ENCODE assay signal across 23 cellular contexts in the genomic region with DNA sequence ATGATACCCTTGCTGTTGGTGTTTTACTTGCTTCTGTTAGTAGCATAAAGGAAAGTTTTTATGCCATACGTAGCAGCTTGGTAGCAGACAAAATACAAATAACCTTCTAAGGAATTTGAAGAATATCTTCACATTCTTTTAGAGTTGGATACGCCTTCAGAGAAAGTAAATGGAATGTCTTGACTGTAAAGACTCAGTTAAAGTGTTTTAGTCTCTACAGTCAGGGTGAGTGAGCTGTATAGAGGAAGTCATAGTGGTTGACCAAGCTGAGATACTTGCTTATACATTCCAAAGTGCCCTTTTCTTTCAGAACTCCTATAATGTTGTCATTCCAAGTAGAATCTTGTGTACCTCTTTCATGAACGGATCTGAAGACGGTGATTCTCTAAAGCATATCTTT. TPM values are rescaled to one million over a fixed set of nuclear protein-coding genes. Genes with fewer than 3 reads are reported as not detected.
A peak's percentile ranks its signal among the peaks of the same experiment; 100 is the strongest.
DNase-seq lines count a peak whose midpoint lies in the region; ATAC-seq, FAIRE-seq and TF ChIP-seq lines count a peak whose summit lies in the region.
"Had no signal": no experiment of that assay in that cellular context is flagged by ENCODE, and none has a peak within 500 bp of the region (broad histone marks: within the 10 kb centered on the region; RNA-seq: fewer than 3 reads in every experiment).

No MANE protein-coding gene starts in this region.

- intact Hi-C loops in endothelial cell of umbilical vein (cut with micrococcal nuclease), result no loop called here
- intact Hi-C loops in OCI-LY7 (cut with micrococcal nuclease; ENCODE audit: unreplicated experiment), result no loop called here

- POLR2A ChIA-PET in endothelial cell of umbilical vein (lab: Charles Lee) (no interaction called here), OCI-LY7 (lab: Charles Lee) (no interaction called here)

- H3K4me2 ChIP-seq in endothelial cell of umbilical vein (ENCODE audit: insufficient read depth, low read length) (no peak overlapping the region), OCI-LY7 (ENCODE audit: low read length) (no peak overlapping the region)
- H3K4me2 ChIP-seq: A549, BLaER1 had no signal

- H3K27ac Mint-ChIP-seq in mesothelial cell of epicardium, result peak overlapping the region; percentile 94
- H3K27ac Mint-ChIP-seq in effector memory CD8-positive, alpha-beta T cell, result peak overlapping the region in 1 of 2 donors; percentile 10
- H3K27ac Mint-ChIP-seq: activated CD4-positive, alpha-beta T cell treated with anti-CD3 and anti-CD28 coated beads for 36 hours; activated naive CD8-positive, alpha-beta T cell treated with anti-CD3 and anti-CD28 coated beads, Interleukin-2, amount 10 ng/mL, durations not matched to agents 7 days and 5 days; T-cell had no signal

- H3K27ac ChIP-seq in endothelial cell of umbilical vein (ENCODE audit: insufficient read depth, low read depth, low read length), result no peak overlapping the region
- no peak overlapping the region for H3K27ac ChIP-seq in OCI-LY7 (ENCODE audit: low read depth, low read length, poor library complexity, severe bottlenecking)
- H3K27ac ChIP-seq: A549, BLaER1, colonic mucosa, heart right ventricle, transverse colon had no signal

- H3K9ac ChIP-seq in endothelial cell of umbilical vein (replicated peaks; ENCODE audit: extremely low read depth, insufficient read depth, low read length), result no peak overlapping the region
- H3K9ac ChIP-seq: BLaER1 had no signal

- DNase-seq in AG10803 (ENCODE audit: low read depth) (peak; percentile 57), endothelial cell of umbilical vein (ENCODE audit: low read depth, low spot score) (no peak), mesothelial cell of epicardium (ENCODE audit: low spot score in 2 of 2, unreplicated experiment in 2 of 2) (no peak), OCI-LY7 (ENCODE audit: low spot score) (no peak), iPS-NIHi11 (ENCODE audit: low spot score) (no peak)
- no peak for DNase-seq in activated CD8-positive, alpha-beta memory T cell treated with anti-CD3 and anti-CD28 coated beads, Interleukin-2, amount 50 U/mL, for 4 hours
- DNase-seq in effector memory CD8-positive, alpha-beta T cell, result no peak
- DNase-seq: activated CD4-positive, alpha-beta T cell treated with anti-CD3 and anti-CD28 coated beads for 36 hours; activated naive CD8-positive, alpha-beta T cell treated with anti-CD3 and anti-CD28 coated beads, Interleukin-2, amount 10 ng/mL, durations not matched to agents 7 days and 5 days; colonic mucosa; COR-L47; heart right ventricle; NCI-H1092; NCI-H1930; nucleus accumbens; T-cell; transverse colon had no signal

- ATAC-seq in SK-N-SH treated with all-trans-retinoic acid at 6 μM for 48 hours, result peak; percentile 90
- no peak for ATAC-seq in effector memory CD8-positive, alpha-beta T cell (replicated peaks)
- ATAC-seq: A549; activated CD4-positive, alpha-beta T cell treated with anti-CD3 and anti-CD28 coated beads for 36 hours; heart right ventricle; Right ventricle myocardium inferior; T-cell had no signal

- FAIRE-seq in endothelial cell of umbilical vein (lab: Jason Lieb, UNC), result peak; percentile 44
- FAIRE-seq: A549, endometrium, TTC549 had no signal

- H3K9me1 ChIP-seq in endothelial cell of umbilical vein (replicated peaks; ENCODE audit: control insufficient read depth, extremely low read depth, insufficient read depth, low read length), result no peaks in the 10 kb centered on the region

- BruUV-seq in endothelial cell of umbilical vein (replicated peaks; lab: Mats Ljungman, UMichigan), result no TSS peak
- no TSS peak for BruUV-seq in OCI-LY7 (replicated peaks; lab: Mats Ljungman, UMichigan)

- peaks cover 10% of the 10 kb centered on the region for H3K79me2 ChIP-seq in endothelial cell of umbilical vein (ENCODE audit: control insufficient read depth, insufficient read depth, low read length)
- no peaks in the 10 kb centered on the region for H3K79me2 ChIP-seq in OCI-LY7 (ENCODE audit: insufficient read depth, low read depth, low read length)

- no peaks in the 10 kb centered on the region for H4K20me1 ChIP-seq in endothelial cell of umbilical vein (replicated peaks; ENCODE audit: control insufficient read depth, extremely low read depth, insufficient read depth, low read length)
- no peaks in the 10 kb centered on the region for H4K20me1 ChIP-seq in OCI-LY7 (ENCODE audit: insufficient read depth, low read length)

- TF ChIP-seq POLR2A in endothelial cell of umbilical vein (IDR thresholded peaks at IDR 0.05; ENCODE audit: low read depth, low read length), result no peak

- no peaks in the 10 kb centered on the region for H3K9me2 ChIP-seq in OCI-LY7 (ENCODE audit: insufficient read depth, low read length)

- peaks cover 10% of the 10 kb centered on the region for H3K4me1 Mint-ChIP-seq in mesothelial cell of epicardium
- H3K4me1 Mint-ChIP-seq in effector memory CD8-positive, alpha-beta T cell (ENCODE audit: low read depth in 2 of 2), result peaks cover 0 to 4% of the 10 kb centered on the region in 2 donors

- no peaks in the 10 kb centered on the region for H3K27me3 Mint-ChIP-seq in mesothelial cell of epicardium (ENCODE audit: low read depth)
- H3K27me3 Mint-ChIP-seq in effector memory CD8-positive, alpha-beta T cell, result no peaks in the 10 kb centered on the region
- H3K27me3 Mint-ChIP-seq: activated CD4-positive, alpha-beta T cell treated with anti-CD3 and anti-CD28 coated beads for 36 hours; activated naive CD8-positive, alpha-beta T cell treated with anti-CD3 and anti-CD28 coated beads, Interleukin-2, amount 10 ng/mL, durations not matched to agents 7 days and 5 days; T-cell had no signal

- no peaks in the 10 kb centered on the region for H3K9me3 Mint-ChIP-seq in mesothelial cell of epicardium
- no peaks in the 10 kb centered on the region for H3K9me3 Mint-ChIP-seq in effector memory CD8-positive, alpha-beta T cell
- H3K9me3 Mint-ChIP-seq: activated naive CD8-positive, alpha-beta T cell treated with anti-CD3 and anti-CD28 coated beads, Interleukin-2, amount 10 ng/mL, durations not matched to agents 7 days and 5 days; T-cell had no signal

- H3K4me1 ChIP-seq in endothelial cell of umbilical vein (ENCODE audit: control insufficient read depth, extremely low read depth, insufficient read depth, low read length), result peaks cover 14% of the 10 kb centered on the region
- H3K4me1 ChIP-seq in OCI-LY7 (ENCODE audit: insufficient read depth, low read length, poor library complexity, severe bottlenecking), result no peaks in the 10 kb centered on the region
- H3K4me1 ChIP-seq: BLaER1, colonic mucosa, transverse colon had no signal

- CTCF ChIA-PET in endothelial cell of umbilical vein (lab: Charles Lee), result no interaction called here
- CTCF ChIA-PET in OCI-LY7 (lab: Charles Lee; ENCODE audit: unreplicated experiment), result no interaction called here

- H3K36me3 ChIP-seq in endothelial cell of umbilical vein (ENCODE audit: control insufficient read depth in 2 of 2, extremely low read depth in 1 of 2, insufficient read depth in 2 of 2, low read length in 2 of 2) (peaks cover 2 to 7% of the 10 kb centered on the region in 2 experiments), OCI-LY7 (ENCODE audit: insufficient read depth, low read length) (peaks cover 89% of the 10 kb centered on the region)
- H3K36me3 ChIP-seq: colonic mucosa had no signal

- H2AFZ ChIP-seq in endothelial cell of umbilical vein (ENCODE audit: low read depth, low read length) (no peak overlapping the region), OCI-LY7 (ENCODE audit: low read length) (no peak overlapping the region)

- H3K4me3 Mint-ChIP-seq in mesothelial cell of epicardium, result no peak overlapping the region
- no peak overlapping the region for H3K4me3 Mint-ChIP-seq in effector memory CD8-positive, alpha-beta T cell
- H3K4me3 Mint-ChIP-seq: activated CD4-positive, alpha-beta T cell treated with anti-CD3 and anti-CD28 coated beads for 36 hours; activated naive CD8-positive, alpha-beta T cell treated with anti-CD3 and anti-CD28 coated beads, Interleukin-2, amount 10 ng/mL, durations not matched to agents 7 days and 5 days; T-cell had no signal

- dilution Hi-C loops in endothelial cell of umbilical vein (cut with MboI; ENCODE audit: extremely low pct_ligation_motif_present, low sequenced_read_pairs), result no loop called here

- H3K9me3 ChIP-seq in endothelial cell of umbilical vein (replicated peaks; ENCODE audit: control insufficient read depth, insufficient read depth, low read length) (no peaks in the 10 kb centered on the region), OCI-LY7 (ENCODE audit: low read length) (no peaks in the 10 kb centered on the region)
- H3K9me3 ChIP-seq: A549, BLaER1, colonic mucosa, heart right ventricle, transverse colon had no signal

- TF ChIP-seq CTCF in AG10803 (conservative IDR thresholded peaks at IDR 0.05; ENCODE audit: low read length) (no peak), endothelial cell of umbilical vein (IDR thresholded peaks at IDR 0.05; ENCODE audit: extremely low read depth in 1 of 2, insufficient read depth in 1 of 2, low read depth in 1 of 2, low read length in 2 of 2) (no peak), mesothelial cell of epicardium (IDR thresholded peaks at IDR 0.05; ENCODE audit: unreplicated experiment) (no peak), OCI-LY7 (conservative IDR thresholded peaks at IDR 0.05; ENCODE audit: low read length) (no peak)

- H3K4me3 ChIP-seq in AG10803 (ENCODE audit: low read length) (no peak overlapping the region), endothelial cell of umbilical vein (replicated peaks in 1 of 3; ENCODE audit: insufficient read depth in 1 of 3, low read depth in 1 of 3, low read length in 3 of 3) (no peak overlapping the region), OCI-LY7 (ENCODE audit: low read depth, low read length, poor library complexity, severe bottlenecking) (no peak overlapping the region)
- H3K4me3 ChIP-seq: A549, BLaER1, colonic mucosa, heart right ventricle, transverse colon had no signal

- H3K36me3 Mint-ChIP-seq in mesothelial cell of epicardium, result peaks cover 46% of the 10 kb centered on the region
- peaks cover 70% of the 10 kb centered on the region for H3K36me3 Mint-ChIP-seq in effector memory CD8-positive, alpha-beta T cell (ENCODE audit: insufficient read depth)

- H3K27me3 ChIP-seq in endothelial cell of umbilical vein (ENCODE audit: control insufficient read depth in 2 of 2, insufficient read depth in 2 of 2, low read length in 2 of 2), result no peaks in the 10 kb centered on the region
- H3K27me3 ChIP-seq: BLaER1, colonic mucosa, heart right ventricle, transverse colon had no signal

RNA-seq across cellular contexts. Expression of gene RABGEF1, which starts 37.7 kb away (rescaled TPM):
- total RNA-seq in endothelial cell of umbilical vein (14.4 and 15.5 TPM in 2 replicates), mesothelial cell of epicardium (21.8 to 24.6 TPM (median 22.6 TPM) in 3 replicates), OCI-LY7 (2022) (25.5 and 27.2 TPM in 2 replicates)
- polyA plus RNA-seq in endothelial cell of umbilical vein, result 11.0 and 11.6 TPM in 2 replicates
- polyA plus RNA-seq in endothelial cell of umbilical vein (2011; cell fraction: cytosol; rRNA removed), result 11.4 and 14.6 TPM in 2 replicates
- polyA plus RNA-seq in endothelial cell of umbilical vein (2011; cell fraction: nucleus; rRNA removed), result 22.5 and 25.8 TPM in 2 replicates
- polyA plus RNA-seq in endothelial cell of umbilical vein (2012), result 12.6 and 14.2 TPM in 2 replicates
- polyA minus RNA-seq in endothelial cell of umbilical vein, result 36.9 and 43.0 TPM in 2 replicates
- polyA minus RNA-seq in endothelial cell of umbilical vein (2011; cell fraction: cytosol; rRNA and poly(A)+ RNA removed), result 14.2 TPM
- polyA minus RNA-seq in endothelial cell of umbilical vein (2011; cell fraction: nucleus; rRNA and poly(A)+ RNA removed), result 12.0 and 17.1 TPM in 2 replicates
- total RNA-seq in OCI-LY7 (2014; rRNA removed; shearing (Covaris generic)), result 18.2 and 21.0 TPM in 2 replicates
